In genomic region chr11:19370100-19370861, GRCh38 we compare ENCODE assay signal across 14 cellular contexts.
DNase-seq lines count a peak whose midpoint lies in the region; ATAC-seq and TF ChIP-seq lines count a peak whose summit lies in the region.
"Had no signal": no experiment of that assay in that cellular context is flagged by ENCODE, and none has a peak within 500 bp of the region (broad histone marks: within the 10 kb centered on the region; RNA-seq: fewer than 3 reads in every experiment).

No MANE protein-coding gene starts in this region.

- peak overlapping the region; percentile 65 for H3K4ac ChIP-seq in IMR-90 (ENCODE audit: low read depth, low read length)

- TF ChIP-seq RAD21 in IMR-90 (IDR thresholded peaks at IDR 0.05; ENCODE audit: low read length), result no peak

- in situ Hi-C loops in IMR-90 (cut with MboI; ENCODE audit: low sequenced_read_pairs), result no loop called here
- in situ Hi-C loops in mammary epithelial cell (cut with MboI; ENCODE audit: low sequenced_read_pairs in 2 of 2), result no loop called here

- H3K9ac ChIP-seq in IMR-90 (ENCODE audit: low read depth, low read length) (no peak overlapping the region), mammary epithelial cell (ENCODE audit: insufficient read depth, low read length) (no peak overlapping the region), subcutaneous abdominal adipose tissue (ENCODE audit: low read length in 5 of 5) (no peak overlapping the region)

- WGBS in IMR-90 (ENCODE audit: extremely low coverage in 2 of 2, insufficient read length in 1 of 2), 2 experiments, result 47% methylated on average over 2 of the region's 7 CpGs; no CpG with 5 or more reads in 1 of the 2 experiments
- 41% methylated on average over 7 of the region's 7 CpGs for WGBS in mammary epithelial cell (ENCODE audit: low coverage, missing lambda C conversion rate)

- peak overlapping the region; percentile 9; the same call in 1 of the 2 replicates for H3K23ac ChIP-seq in IMR-90 (ENCODE audit: low read depth, low read length)

- peak overlapping the region; percentile 77 for H2BK15ac ChIP-seq in IMR-90 (ENCODE audit: low read depth, low read length)

- H3K4me3 ChIP-seq in IMR-90 (ENCODE audit: insufficient read depth, low read depth, low read length), result no peak overlapping the region
- H3K4me3 ChIP-seq in mammary epithelial cell (replicated peaks in 1 of 3; ENCODE audit: insufficient read depth in 1 of 3, low read depth in 2 of 3, low read length in 3 of 3), result no peak overlapping the region
- H3K4me3 ChIP-seq in subcutaneous abdominal adipose tissue (ENCODE audit: low read depth in 1 of 5, low read length in 5 of 5), result no peak overlapping the region
- H3K4me3 ChIP-seq: SK-N-MC had no signal

- H2BK20ac ChIP-seq in IMR-90 (ENCODE audit: low read depth, low read length), result peak overlapping the region; percentile 68

- peaks cover 9% of the 10 kb centered on the region for H3K4me1 Mint-ChIP-seq in mesothelial cell of epicardium
- H3K4me1 Mint-ChIP-seq: activated CD8-positive, alpha-beta memory T cell treated with anti-CD3 and anti-CD28 coated beads, Interleukin-2, amount 10 ng/mL, durations not matched to agents 7 days and 5 days; immature natural killer cell; stimulated activated naive CD8-positive, alpha-beta T cell treated with anti-CD3 and anti-CD28 coated beads, Interleukin-15, amount 100 ng/mL, for 72 hours had no signal

- TF ChIP-seq CTCF in IMR-90 (conservative IDR thresholded peaks at IDR 0.05; ENCODE audit: low read depth, low read length) (no peak), mammary epithelial cell (conservative IDR thresholded peaks at IDR 0.05 in 1 of 2, IDR thresholded peaks at IDR 0.05 in 1 of 2; ENCODE audit: extremely low read depth in 1 of 2, insufficient read depth in 1 of 2, low read depth in 1 of 2, low read length in 2 of 2) (no peak), mesothelial cell of epicardium (IDR thresholded peaks at IDR 0.05; ENCODE audit: unreplicated experiment) (no peak)

- no peak overlapping the region for H2AK9ac ChIP-seq in IMR-90 (replicated peaks; ENCODE audit: low read depth, low read length, poor library complexity)

- peak overlapping the region; percentile 72 to 81; a peak in 3 of 4 replicates for H4K8ac ChIP-seq in IMR-90 (ENCODE audit: low read depth in 2 of 2, low read length in 2 of 2)

- peak overlapping the region; percentile 28 for H3K27ac ChIP-seq in IMR-90 (ENCODE audit: insufficient read depth, low read length)
- no peak overlapping the region for H3K27ac ChIP-seq in mammary epithelial cell (ENCODE audit: insufficient read depth, low read depth, low read length)
- peak overlapping the region; percentile 24 for H3K27ac ChIP-seq in subcutaneous abdominal adipose tissue (ENCODE audit: low read depth, low read length)
- H3K27ac ChIP-seq: SK-N-MC had no signal

- H3K27me3 ChIP-seq in IMR-90 (ENCODE audit: control insufficient read depth, insufficient read depth, low read length) (no peaks in the 10 kb centered on the region), mammary epithelial cell (ENCODE audit: insufficient read depth, low read length) (no peaks in the 10 kb centered on the region), subcutaneous abdominal adipose tissue (ENCODE audit: control insufficient read depth in 5 of 5, insufficient read depth in 4 of 5, low read length in 5 of 5) (no peaks in the 10 kb centered on the region)

- H3K9me1 ChIP-seq in IMR-90 (ENCODE audit: insufficient read depth, low read length), result peaks cover 25% of the 10 kb centered on the region

- no peaks in the 10 kb centered on the region for H3K9me3 Mint-ChIP-seq in mesothelial cell of epicardium
- H3K9me3 Mint-ChIP-seq: immature natural killer cell had no signal

- peak overlapping the region; percentile 83 for H4K91ac ChIP-seq in IMR-90 (ENCODE audit: insufficient read depth, low read depth, low read length)

- no peak overlapping the region for H3K27ac Mint-ChIP-seq in mesothelial cell of epicardium
- H3K27ac Mint-ChIP-seq: activated CD8-positive, alpha-beta memory T cell treated with anti-CD3 and anti-CD28 coated beads, Interleukin-2, amount 10 ng/mL, durations not matched to agents 7 days and 5 days; immature natural killer cell; stimulated activated naive CD8-positive, alpha-beta T cell treated with anti-CD3 and anti-CD28 coated beads, Interleukin-15, amount 100 ng/mL, for 72 hours had no signal

- TF ChIP-seq POLR2A in IMR-90 (IDR thresholded peaks at IDR 0.05; ENCODE audit: low read depth, low read length), result no peak

- H4K20me1 ChIP-seq in IMR-90 (ENCODE audit: insufficient read depth, low read length) (no peaks in the 10 kb centered on the region), mammary epithelial cell (ENCODE audit: insufficient read depth, low read length) (no peaks in the 10 kb centered on the region)

- H3K56ac ChIP-seq in IMR-90 (ENCODE audit: extremely low read depth, insufficient read depth, low read length), result peak overlapping the region; percentile 4; the same call in 1 of the 2 replicates

- peak overlapping the region; percentile 86 for H3K18ac ChIP-seq in IMR-90 (ENCODE audit: low read depth, low read length)

- H2AFZ ChIP-seq in IMR-90 (replicated peaks; ENCODE audit: low read length, poor library complexity), result peak overlapping the region; percentile 60
- H2AFZ ChIP-seq in mammary epithelial cell (ENCODE audit: low read depth, low read length), result peak overlapping the region; percentile 11

- H2BK5ac ChIP-seq in IMR-90 (ENCODE audit: low read depth, low read length, poor library complexity, severe bottlenecking), result peak overlapping the region; percentile 55

- POLR2A ChIA-PET in IMR-90 (lab: Charles Lee; ENCODE audit: unreplicated experiment), result no interaction called here

- CTCF ChIA-PET in IMR-90 (lab: Yijun Ruan, JAX) (interaction anchor here (0.6 kb wide), 1 partner anchor 64 kb away, joined by 3 read pairs; no protein-coding TSS in a partner anchor), mammary epithelial cell (lab: Charles Lee; ENCODE audit: low non-redundant PET) (interaction anchor here (0.6 kb wide), 1 partner anchor 1217 kb away, joined by 4 read pairs; no protein-coding TSS in a partner anchor)

- no peaks in the 10 kb centered on the region for H3K9me3 ChIP-seq in IMR-90 (ENCODE audit: control insufficient read depth, insufficient read depth, low read length)
- no peaks in the 10 kb centered on the region for H3K9me3 ChIP-seq in mammary epithelial cell (replicated peaks; ENCODE audit: insufficient read depth, low read length)
- H3K9me3 ChIP-seq in subcutaneous abdominal adipose tissue (ENCODE audit: control insufficient read depth in 5 of 5, low read length in 5 of 5), result no peaks in the 10 kb centered on the region

- peak; percentile 48 for ATAC-seq in IMR-90 (ENCODE audit: low read depth)
- ATAC-seq in GM18511 (IDR thresholded peaks at IDR 0.05; ENCODE audit: unreplicated experiment), result no peak
- ATAC-seq: activated CD8-positive, alpha-beta memory T cell treated with anti-CD3 and anti-CD28 coated beads, Interleukin-2, amount 10 ng/mL, durations not matched to agents 7 days and 5 days; stimulated activated naive CD8-positive, alpha-beta T cell treated with anti-CD3 and anti-CD28 coated beads, Interleukin-15, amount 100 ng/mL, for 72 hours had no signal

- H3K36me3 Mint-ChIP-seq in mesothelial cell of epicardium, result no peaks in the 10 kb centered on the region
- H3K36me3 Mint-ChIP-seq: activated CD8-positive, alpha-beta memory T cell treated with anti-CD3 and anti-CD28 coated beads, Interleukin-2, amount 10 ng/mL, durations not matched to agents 7 days and 5 days; immature natural killer cell had no signal

- H3K79me2 ChIP-seq in mammary epithelial cell (ENCODE audit: insufficient read depth, low read length), result no peaks in the 10 kb centered on the region

- peaks cover under 1% of the 10 kb centered on the region for H3K27me3 Mint-ChIP-seq in mesothelial cell of epicardium (ENCODE audit: low read depth)

- peak overlapping the region; percentile 58 for H3K14ac ChIP-seq in IMR-90 (replicated peaks; ENCODE audit: low read depth, low read length)

- H3K4me2 ChIP-seq in IMR-90 (ENCODE audit: low read depth, low read length) (no peak overlapping the region), mammary epithelial cell (ENCODE audit: insufficient read depth, low read depth, low read length) (peak overlapping the region; percentile 7)

- H3K4me3 Mint-ChIP-seq in mesothelial cell of epicardium, result no peak overlapping the region
- H3K4me3 Mint-ChIP-seq: activated CD8-positive, alpha-beta memory T cell treated with anti-CD3 and anti-CD28 coated beads, Interleukin-2, amount 10 ng/mL, durations not matched to agents 7 days and 5 days; immature natural killer cell; stimulated activated naive CD8-positive, alpha-beta T cell treated with anti-CD3 and anti-CD28 coated beads, Interleukin-15, amount 100 ng/mL, for 72 hours had no signal

- H3K4me1 ChIP-seq in IMR-90 (ENCODE audit: control insufficient read depth, insufficient read depth, low read length) (peaks cover 27% of the 10 kb centered on the region), mammary epithelial cell (ENCODE audit: insufficient read depth, low read length) (peaks cover 40% of the 10 kb centered on the region), subcutaneous abdominal adipose tissue (ENCODE audit: control insufficient read depth in 5 of 5, insufficient read depth in 5 of 5, low read length in 5 of 5) (peaks cover 8 to 41% (median 33%) of the 10 kb centered on the region in 5 donors)

- dilution Hi-C loops in IMR-90 (cut with HindIII; ENCODE audit: low sequenced_read_pairs, unreplicated experiment) (no loop called here), mammary epithelial cell (cut with HindIII; ENCODE audit: low sequenced_read_pairs) (no loop called here)

- peak overlapping the region; percentile 62 for H4K5ac ChIP-seq in IMR-90 (ENCODE audit: low read depth, low read length)

- DNase-seq in IMR-90, result peak; percentile 31
- DNase-seq in mammary epithelial cell, result peak; percentile 62
- peak; percentile 70 for DNase-seq in islet precursor cell
- no peak for DNase-seq in activated CD4-positive, alpha-beta T cell treated with anti-CD3 and anti-CD28 coated beads, Interleukin-2, amount 50 U/mL, for 1 hour
- DNase-seq in mesothelial cell of epicardium (ENCODE audit: low spot score in 2 of 2, unreplicated experiment in 2 of 2), result no peak
- no peak for DNase-seq in activated naive CD4-positive, alpha-beta T cell treated with Interleukin-2 at 50 U/mL for 16 hours
- DNase-seq: activated CD8-positive, alpha-beta memory T cell treated with anti-CD3 and anti-CD28 coated beads, Interleukin-2, amount 10 ng/mL, durations not matched to agents 7 days and 5 days; cerebellar nuclear complex; immature natural killer cell; NCI-H1092 treated with DMSO at 0.1 percent for 48 hours; stimulated activated naive CD8-positive, alpha-beta T cell treated with anti-CD3 and anti-CD28 coated beads, Interleukin-15, amount 100 ng/mL, for 72 hours had no signal

- H3K36me3 ChIP-seq in IMR-90 (ENCODE audit: control insufficient read depth, insufficient read depth, low read length), result no peaks in the 10 kb centered on the region
- H3K36me3 ChIP-seq in mammary epithelial cell (ENCODE audit: insufficient read depth, low read length), result no peaks in the 10 kb centered on the region
- no peaks in the 10 kb centered on the region for H3K36me3 ChIP-seq in subcutaneous abdominal adipose tissue (ENCODE audit: control insufficient read depth in 5 of 5, insufficient read depth in 5 of 5, low read length in 5 of 5)

- H2BK120ac ChIP-seq in IMR-90 (ENCODE audit: low read depth, low read length), result peak overlapping the region; percentile 84

- peak overlapping the region; percentile 60 for H2AK5ac ChIP-seq in IMR-90 (ENCODE audit: low read depth, low read length)

- H3K79me1 ChIP-seq in IMR-90 (ENCODE audit: low read depth in 1 of 2, low read length in 2 of 2), result no peaks in the 10 kb centered on the region

- no TSS peak for BruUV-seq in IMR-90 (replicated peaks; lab: Mats Ljungman, UMichigan)
- no TSS peak for BruUV-seq in mammary epithelial cell (replicated peaks; lab: Mats Ljungman, UMichigan)

- intact Hi-C loops in IMR-90 (cut with micrococcal nuclease), result no loop called here
- intact Hi-C loops in mammary epithelial cell (cut with micrococcal nuclease), result no loop called here

Comparison
In these comparisons a context has a peak if more than half of its experiments do, and no peak if none do; other contexts are left out.
1. DNase-seq: peak in IMR-90 (single experiment), mammary epithelial cell (single experiment) and islet precursor cell (single experiment); none in activated CD4-positive, alpha-beta T cell treated with anti-CD3 and anti-CD28 coated beads, Interleukin-2, amount 50 U/mL, for 1 hour (single experiment), mesothelial cell of epicardium (0 of 2) and activated naive CD4-positive, alpha-beta T cell treated with Interleukin-2 at 50 U/mL for 16 hours (single experiment).